2 cellular contexts compared by ENCODE assay signal in genomic region chr3:69848113-69848512, GRCh38.
TF ChIP-seq lines count a peak whose summit lies in the region.

No MANE protein-coding gene starts in this region.

TF ChIP-seq in SK-N-SH, 30 proteins besides CTCF, POLR2A, EP300 and RAD21 (continued from another document):
- no peak for TF ChIP-seq USF2 (IDR thresholded peaks at IDR 0.05; ENCODE audit: borderline replicate concordance, low read depth, low read length)
TF ChIP-seq in SK-N-SH: peak in this region for 4.

TF ChIP-seq in SK-N-SH treated with all-trans-retinoic acid at 6 μM for 48 hours, 23 proteins besides CTCF, POLR2A, EP300 and RAD21 (continued from another document):
- TF ChIP-seq, protein P1, sequence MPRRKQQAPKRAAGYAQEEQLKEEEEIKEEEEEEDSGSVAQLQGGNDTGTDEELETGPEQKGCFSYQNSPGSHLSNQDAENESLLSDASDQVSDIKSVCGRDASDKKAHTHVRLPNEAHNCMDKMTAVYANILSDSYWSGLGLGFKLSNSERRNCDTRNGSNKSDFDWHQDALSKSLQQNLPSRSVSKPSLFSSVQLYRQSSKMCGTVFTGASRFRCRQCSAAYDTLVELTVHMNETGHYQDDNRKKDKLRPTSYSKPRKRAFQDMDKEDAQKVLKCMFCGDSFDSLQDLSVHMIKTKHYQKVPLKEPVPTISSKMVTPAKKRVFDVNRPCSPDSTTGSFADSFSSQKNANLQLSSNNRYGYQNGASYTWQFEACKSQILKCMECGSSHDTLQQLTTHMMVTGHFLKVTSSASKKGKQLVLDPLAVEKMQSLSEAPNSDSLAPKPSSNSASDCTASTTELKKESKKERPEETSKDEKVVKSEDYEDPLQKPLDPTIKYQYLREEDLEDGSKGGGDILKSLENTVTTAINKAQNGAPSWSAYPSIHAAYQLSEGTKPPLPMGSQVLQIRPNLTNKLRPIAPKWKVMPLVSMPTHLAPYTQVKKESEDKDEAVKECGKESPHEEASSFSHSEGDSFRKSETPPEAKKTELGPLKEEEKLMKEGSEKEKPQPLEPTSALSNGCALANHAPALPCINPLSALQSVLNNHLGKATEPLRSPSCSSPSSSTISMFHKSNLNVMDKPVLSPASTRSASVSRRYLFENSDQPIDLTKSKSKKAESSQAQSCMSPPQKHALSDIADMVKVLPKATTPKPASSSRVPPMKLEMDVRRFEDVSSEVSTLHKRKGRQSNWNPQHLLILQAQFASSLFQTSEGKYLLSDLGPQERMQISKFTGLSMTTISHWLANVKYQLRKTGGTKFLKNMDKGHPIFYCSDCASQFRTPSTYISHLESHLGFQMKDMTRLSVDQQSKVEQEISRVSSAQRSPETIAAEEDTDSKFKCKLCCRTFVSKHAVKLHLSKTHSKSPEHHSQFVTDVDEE (CRISPR knock-in tag; IDR thresholded peaks at IDR 0.05), result no peak
- TF ChIP-seq ESRRG (CRISPR knock-in tag; IDR thresholded peaks at IDR 0.05), result no peak
- TF ChIP-seq GLIS3 (CRISPR knock-in tag; IDR thresholded peaks at IDR 0.05), result no peak
- TF ChIP-seq CSDC2 (CRISPR knock-in tag; IDR thresholded peaks at IDR 0.05), result no peak
- no peak for TF ChIP-seq PATZ1 (CRISPR knock-in tag; IDR thresholded peaks at IDR 0.05; ENCODE audit: borderline replicate concordance)
- no peak for TF ChIP-seq ZNF565 (CRISPR knock-in tag; conservative IDR thresholded peaks at IDR 0.05; ENCODE audit: low read depth)
- TF ChIP-seq, protein P2, sequence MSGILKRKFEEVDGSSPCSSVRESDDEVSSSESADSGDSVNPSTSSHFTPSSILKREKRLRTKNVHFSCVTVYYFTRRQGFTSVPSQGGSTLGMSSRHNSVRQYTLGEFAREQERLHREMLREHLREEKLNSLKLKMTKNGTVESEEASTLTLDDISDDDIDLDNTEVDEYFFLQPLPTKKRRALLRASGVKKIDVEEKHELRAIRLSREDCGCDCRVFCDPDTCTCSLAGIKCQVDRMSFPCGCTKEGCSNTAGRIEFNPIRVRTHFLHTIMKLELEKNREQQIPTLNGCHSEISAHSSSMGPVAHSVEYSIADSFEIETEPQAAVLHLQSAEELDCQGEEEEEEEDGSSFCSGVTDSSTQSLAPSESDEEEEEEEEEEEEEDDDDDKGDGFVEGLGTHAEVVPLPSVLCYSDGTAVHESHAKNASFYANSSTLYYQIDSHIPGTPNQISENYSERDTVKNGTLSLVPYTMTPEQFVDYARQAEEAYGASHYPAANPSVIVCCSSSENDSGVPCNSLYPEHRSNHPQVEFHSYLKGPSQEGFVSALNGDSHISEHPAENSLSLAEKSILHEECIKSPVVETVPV (CRISPR knock-in tag; IDR thresholded peaks at IDR 0.05), result no peak
- no peak for TF ChIP-seq ZC3H10 (CRISPR knock-in tag; IDR thresholded peaks at IDR 0.05)
